ENCODE assay signal across 1 cellular context in the genomic region with DNA sequence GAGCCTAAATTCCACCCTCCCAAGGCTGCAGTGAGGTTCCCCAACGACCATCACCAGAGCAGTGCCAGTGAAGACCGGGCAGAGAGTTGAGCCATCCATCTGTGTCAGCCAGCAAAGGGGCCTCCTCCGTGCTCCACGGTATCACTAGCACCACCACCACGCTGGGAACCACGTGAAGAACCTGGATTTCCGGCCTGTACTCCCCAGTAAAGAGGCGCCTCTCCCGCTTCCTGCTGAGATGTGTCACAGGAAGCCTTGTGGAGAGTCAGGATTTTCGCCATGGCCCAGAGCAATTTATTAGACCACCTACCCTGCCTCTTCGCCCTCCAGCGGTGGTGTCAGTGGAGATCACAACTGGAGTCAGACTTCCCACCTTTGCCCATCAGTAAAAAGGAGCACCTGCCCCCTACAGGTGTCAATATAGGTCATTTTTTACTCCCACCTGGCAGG.
TF ChIP-seq lines count a peak whose summit lies in the region.

No MANE protein-coding gene starts in this region.

TF ChIP-seq in GM12878, 131 proteins besides CTCF, POLR2A, EP300 and RAD21 (continued from another document):
- no peak for TF ChIP-seq FOXM1 (IDR thresholded peaks at IDR 0.05; ENCODE audit: low read depth, low read length)
- no peak for TF ChIP-seq RBBP5 (conservative IDR thresholded peaks at IDR 0.05)
- TF ChIP-seq MYC (IDR thresholded peaks at IDR 0.05; ENCODE audit: insufficient read depth, insufficient read length, insufficient replicate concordance, low read length, severe bottlenecking), result no peak
- TF ChIP-seq CREB1 (IDR thresholded peaks at IDR 0.05; ENCODE audit: low read depth), result no peak
- no peak for TF ChIP-seq ZSCAN29 (IDR thresholded peaks at IDR 0.05)
- TF ChIP-seq ZNF207 (IDR thresholded peaks at IDR 0.05; ENCODE audit: borderline replicate concordance), result no peak
- no peak for TF ChIP-seq MYB (IDR thresholded peaks at IDR 0.05; ENCODE audit: borderline replicate concordance, low read depth, low read length)
- no peak for TF ChIP-seq ATF7 (IDR thresholded peaks at IDR 0.05; ENCODE audit: low read depth)
- TF ChIP-seq, protein P1, sequence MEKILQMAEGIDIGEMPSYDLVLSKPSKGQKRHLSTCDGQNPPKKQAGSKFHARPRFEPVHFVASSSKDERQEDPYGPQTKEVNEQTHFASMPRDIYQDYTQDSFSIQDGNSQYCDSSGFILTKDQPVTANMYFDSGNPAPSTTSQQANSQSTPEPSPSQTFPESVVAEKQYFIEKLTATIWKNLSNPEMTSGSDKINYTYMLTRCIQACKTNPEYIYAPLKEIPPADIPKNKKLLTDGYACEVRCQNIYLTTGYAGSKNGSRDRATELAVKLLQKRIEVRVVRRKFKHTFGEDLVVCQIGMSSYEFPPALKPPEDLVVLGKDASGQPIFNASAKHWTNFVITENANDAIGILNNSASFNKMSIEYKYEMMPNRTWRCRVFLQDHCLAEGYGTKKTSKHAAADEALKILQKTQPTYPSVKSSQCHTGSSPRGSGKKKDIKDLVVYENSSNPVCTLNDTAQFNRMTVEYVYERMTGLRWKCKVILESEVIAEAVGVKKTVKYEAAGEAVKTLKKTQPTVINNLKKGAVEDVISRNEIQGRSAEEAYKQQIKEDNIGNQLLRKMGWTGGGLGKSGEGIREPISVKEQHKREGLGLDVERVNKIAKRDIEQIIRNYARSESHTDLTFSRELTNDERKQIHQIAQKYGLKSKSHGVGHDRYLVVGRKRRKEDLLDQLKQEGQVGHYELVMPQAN (conservative IDR thresholded peaks at IDR 0.05), result no peak
- no peak for TF ChIP-seq PML (IDR thresholded peaks at IDR 0.05; ENCODE audit: low read length)
- no peak for TF ChIP-seq SUZ12 (IDR thresholded peaks at IDR 0.05; ENCODE audit: unreplicated experiment)
- no peak for TF ChIP-seq SMAD1 (IDR thresholded peaks at IDR 0.05; ENCODE audit: low read depth, partially characterized antibody)
